In genomic region chr1:23914921-23915320, GRCh38 we compare ENCODE assay signal across 27 cellular contexts. TPM values are rescaled to one million over a fixed set of nuclear protein-coding genes. Genes with fewer than 3 reads are reported as not detected.
DNase-seq lines count a peak whose midpoint lies in the region; ATAC-seq and TF ChIP-seq lines count a peak whose summit lies in the region.
"Had no signal": no experiment of that assay in that cellular context is flagged by ENCODE, and none has a peak within 500 bp of the region (broad histone marks: within the 10 kb centered on the region; RNA-seq: fewer than 3 reads in every experiment).

No MANE protein-coding gene starts in this region.

- no peaks in the 10 kb centered on the region for H3K9me2 ChIP-seq in DOHH2 (replicated peaks; ENCODE audit: control insufficient read depth, low read length)
- H3K9me2 ChIP-seq: SK-N-SH had no signal

- H3K9me3 Mint-ChIP-seq in naive thymus-derived CD8-positive, alpha-beta T cell = no peaks in the 10 kb centered on the region
- H3K9me3 Mint-ChIP-seq: GM23338, T-cell had no signal

- H2AFZ ChIP-seq in OCI-LY3 (ENCODE audit: low read depth, low read length) = no peak overlapping the region

- no peak overlapping the region for H3K4me3 ChIP-seq in BLaER1
- no peak overlapping the region for H3K4me3 ChIP-seq in DOHH2 (ENCODE audit: low read length)
- no peak overlapping the region for H3K4me3 ChIP-seq in OCI-LY3 (ENCODE audit: low read length)
- H3K4me3 ChIP-seq: GM23338 had no signal

- no peaks in the 10 kb centered on the region for H3K27me3 ChIP-seq in BLaER1
- no peaks in the 10 kb centered on the region for H3K27me3 ChIP-seq in DOHH2 (ENCODE audit: control insufficient read depth, low read length)
- no peaks in the 10 kb centered on the region for H3K27me3 ChIP-seq in OCI-LY3 (ENCODE audit: low read depth, low read length)

- peak overlapping the region; percentile 90; the same call in 1 of the 2 replicates for H3K4me2 ChIP-seq in BLaER1
- H3K4me2 ChIP-seq in DOHH2 (ENCODE audit: low read length) = 0 out of 2 replicates have a peak overlapping the region, but pooled peaks have one; percentile 17
- H3K4me2 ChIP-seq in OCI-LY3 (ENCODE audit: low read length) = no peak overlapping the region
- H3K4me2 ChIP-seq: GM23338, SK-N-SH had no signal

- H3K4me3 Mint-ChIP-seq in naive thymus-derived CD8-positive, alpha-beta T cell = no peak overlapping the region
- H3K4me3 Mint-ChIP-seq: CD14-positive monocyte, GM23338, T-cell had no signal

- peak overlapping the region in 9 of 10 donors; percentile 14 to 91 (median 41) for H3K27ac Mint-ChIP-seq in naive thymus-derived CD8-positive, alpha-beta T cell
- H3K27ac Mint-ChIP-seq: GM23338 had no signal

- no peak for TF ChIP-seq CTCF in DOHH2 (IDR thresholded peaks at IDR 0.05; ENCODE audit: low read depth, low read length, poor library complexity, severe bottlenecking)
- TF ChIP-seq CTCF in OCI-LY3 (IDR thresholded peaks at IDR 0.05; ENCODE audit: low read depth, low read length) = no peak

- H3K4me1 Mint-ChIP-seq in naive thymus-derived CD8-positive, alpha-beta T cell = peaks cover 33 to 69% (median 46%) of the 10 kb centered on the region in 4 donors

- no peaks in the 10 kb centered on the region for H3K36me3 Mint-ChIP-seq in naive thymus-derived CD8-positive, alpha-beta T cell
- H3K36me3 Mint-ChIP-seq: T-cell had no signal

- no peak for ATAC-seq in naive thymus-derived CD8-positive, alpha-beta T cell
- ATAC-seq in GM19452 (IDR thresholded peaks at IDR 0.05; ENCODE audit: unreplicated experiment) = no peak
- ATAC-seq: GM23338, HCT116, T-cell had no signal

- peak overlapping the region; percentile 14; the same call in 1 of the 2 replicates for H3K27ac ChIP-seq in BLaER1
- peak overlapping the region; percentile 99 for H3K27ac ChIP-seq in DOHH2 (ENCODE audit: low read depth, low read length)
- peak overlapping the region; percentile 60 for H3K27ac ChIP-seq in OCI-LY3 (ENCODE audit: low read length)

- H3K9me3 ChIP-seq in BLaER1 (no peaks in the 10 kb centered on the region), DOHH2 (ENCODE audit: control insufficient read depth, insufficient read depth, low read length) (no peaks in the 10 kb centered on the region), OCI-LY3 (ENCODE audit: insufficient read depth, low read length) (no peaks in the 10 kb centered on the region)
- H3K9me3 ChIP-seq: SK-N-SH had no signal

- DNase-seq in naive thymus-derived CD8-positive, alpha-beta T cell = no peak
- DNase-seq in NCI-H2171 (lab: John Stamatoyannopoulos, UW) = no peak
- DNase-seq in NCI-H2196 (lab: John Stamatoyannopoulos, UW; ENCODE audit: unreplicated experiment) = no peak
- DNase-seq in NCI-H128 (lab: John Stamatoyannopoulos, UW; ENCODE audit: unreplicated experiment) = no peak
- DNase-seq: COR-L47; DMS 273 treated with DMSO at 0.1 percent for 48 hours; DND-41; KBM-7; NCI-H1048; NCI-H1436 treated with DMSO at 0.1 percent for 48 hours; NCI-H2029; NCI-H2171 treated with DMSO at 0.1 percent for 48 hours; NCI-H446 treated with DMSO at 0.1 percent for 48 hours; NCI-H69; NK-92 treated with Interleukin-12 subunit alpha and Interleukin-12 subunit beta, amount 100 ng/mL, for 24 hours; SHP77 treated with DMSO at 0.1 percent for 48 hours; SK-N-SH; T-cell had no signal

- H3K4me1 ChIP-seq in BLaER1 (peaks cover 99% of the 10 kb centered on the region), DOHH2 (ENCODE audit: control insufficient read depth, low read length) (peaks cover 73% of the 10 kb centered on the region), OCI-LY3 (ENCODE audit: low read length) (peaks cover 67% of the 10 kb centered on the region)

- no peaks in the 10 kb centered on the region for H3K27me3 Mint-ChIP-seq in naive thymus-derived CD8-positive, alpha-beta T cell
- H3K27me3 Mint-ChIP-seq: T-cell had no signal

- POLR2A ChIA-PET in naive thymus-derived CD8-positive, alpha-beta T cell (lab: Charles Lee) = interaction anchor here (1.0 kb wide), 1 partner anchor 143 kb away, joined by 5 read pairs; no protein-coding TSS in a partner anchor

- H3K79me2 ChIP-seq in DOHH2 (ENCODE audit: control insufficient read depth, low read length) (peaks cover 20% of the 10 kb centered on the region), OCI-LY3 (ENCODE audit: low read length) (peaks cover 40% of the 10 kb centered on the region)

- H4K20me1 ChIP-seq in BLaER1 = no peaks in the 10 kb centered on the region
- H4K20me1 ChIP-seq in DOHH2 (ENCODE audit: control insufficient read depth, insufficient read depth, low read depth, low read length) = no peaks in the 10 kb centered on the region
- no peaks in the 10 kb centered on the region for H4K20me1 ChIP-seq in OCI-LY3 (ENCODE audit: insufficient read depth, low read length)

- H3K9ac ChIP-seq in BLaER1 = no peak overlapping the region
- no peak overlapping the region for H3K9ac ChIP-seq in OCI-LY3 (ENCODE audit: low read length)
- H3K9ac ChIP-seq: SK-N-SH had no signal

- H3K36me3 ChIP-seq in BLaER1 (no peaks in the 10 kb centered on the region), DOHH2 (ENCODE audit: control insufficient read depth, low read length) (peaks cover 9% of the 10 kb centered on the region), OCI-LY3 (replicated peaks; ENCODE audit: low read depth, low read length) (peaks cover 8% of the 10 kb centered on the region)

- H3F3A ChIP-seq in DOHH2 (ENCODE audit: control insufficient read depth, insufficient read depth) = peaks cover 48% of the 10 kb centered on the region

RNA-seq across cellular contexts. Expression of gene CNR2, which starts 1.8 kb away (rescaled TPM):
- 1 to 10 TPM in 1 of 2 experiments, under 1 TPM in 1; 0.99 to 1.1 TPM for total RNA-seq in naive thymus-derived CD8-positive, alpha-beta T cell
- polyA plus RNA-seq in naive thymus-derived CD8-positive, alpha-beta T cell = 1 to 10 TPM in 1 of 3 donors, under 1 TPM in 2; 0.05 to 3.2 (median 0.57) TPM
- total RNA-seq: A673, GM23338, RPMI7951 had no signal
- polyA plus RNA-seq: GM23338, SK-N-SH had no signal

RNA-seq across cellular contexts. Expression of gene PNRC2, which starts 44.7 kb away (rescaled TPM):
- 100 to 1,000 TPM; 179 to 182 TPM for total RNA-seq in naive thymus-derived CD8-positive, alpha-beta T cell
- polyA plus RNA-seq in naive thymus-derived CD8-positive, alpha-beta T cell = 100 to 1,000 TPM; 117 to 139 (median 121) TPM

RNA-seq across cellular contexts. Expression of gene FUCA1, which starts 46.8 kb away (rescaled TPM):
- total RNA-seq in naive thymus-derived CD8-positive, alpha-beta T cell = 10 to 100 TPM; 14.8 to 18.4 TPM
- 10 to 100 TPM in 2 of 3 donors, 1 to 10 TPM in 1; 8.1 to 13.8 (median 10.7) TPM for polyA plus RNA-seq in naive thymus-derived CD8-positive, alpha-beta T cell

Comparison
In these comparisons a context has a peak if more than half of its experiments do, and no peak if none do; other contexts are left out.
1. H3K27ac ChIP-seq: peak in every context shown above with its lines; median percentile 99 in DOHH2; 60 in OCI-LY3; 14 in BLaER1.